Comparison of ENCODE assay signal across 25 cellular contexts in the genomic region with DNA sequence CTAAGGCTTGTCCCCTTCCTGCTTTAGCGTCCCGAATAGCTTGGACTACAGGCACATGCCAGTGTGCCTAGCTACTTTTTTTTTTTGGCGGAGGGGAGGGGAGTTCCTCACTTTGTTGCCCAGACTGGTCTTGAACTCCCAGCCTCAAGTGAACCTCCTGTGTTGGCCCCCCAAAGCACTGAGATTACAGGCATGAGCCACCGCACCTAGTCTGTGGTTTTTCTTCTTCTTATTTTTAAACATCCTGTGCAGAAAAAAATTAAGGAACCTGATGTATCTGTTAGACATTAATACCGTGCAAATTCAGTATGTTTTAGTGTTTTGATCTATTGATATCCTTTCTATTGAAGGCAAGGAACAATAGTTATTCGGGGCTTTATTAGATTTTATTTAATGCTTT. TPM values are rescaled to one million over a fixed set of nuclear protein-coding genes. Genes with fewer than 3 reads are reported as not detected.
DNase-seq lines count a peak whose midpoint lies in the region; ATAC-seq, FAIRE-seq and TF ChIP-seq lines count a peak whose summit lies in the region.
"Had no signal": no experiment of that assay in that cellular context is flagged by ENCODE, and none has a peak within 500 bp of the region (broad histone marks: within the 10 kb centered on the region; RNA-seq: fewer than 3 reads in every experiment).

No MANE protein-coding gene starts in this region.

- intact Hi-C loops in activated CD4-positive, alpha-beta memory T cell treated with anti-CD3 and anti-CD28 coated beads for 36 hours (cut with micrococcal nuclease): no loop called here
- intact Hi-C loops in IMR-90 (cut with micrococcal nuclease): no loop called here

- H3K9me3 Mint-ChIP-seq in activated CD4-positive, alpha-beta memory T cell treated with anti-CD3 and anti-CD28 coated beads for 36 hours: peaks cover 6% of the 10 kb centered on the region
- H3K9me3 Mint-ChIP-seq in activated CD4-positive, alpha-beta memory T cell treated with anti-CD3 and anti-CD28 coated beads, Interleukin-2, amount 10 ng/mL, durations not matched to agents 7 days and 5 days: no peaks in the 10 kb centered on the region
- H3K9me3 Mint-ChIP-seq in WTC11 (0 out of 2 replicates have a peak, but pooled peaks cover 4% of the 10 kb centered on the region), naive B cell (peaks cover 0 to 1% (median 0%) of the 10 kb centered on the region in 7 donors)

- no peak overlapping the region for H4K8ac ChIP-seq in IMR-90 (ENCODE audit: low read depth in 2 of 2, low read length in 2 of 2)

- H3K4me3 Mint-ChIP-seq in activated CD4-positive, alpha-beta memory T cell treated with anti-CD3 and anti-CD28 coated beads for 36 hours: no peak overlapping the region
- H3K4me3 Mint-ChIP-seq in activated CD4-positive, alpha-beta memory T cell treated with anti-CD3 and anti-CD28 coated beads, Interleukin-2, amount 10 ng/mL, durations not matched to agents 7 days and 5 days: no peak overlapping the region
- H3K4me3 Mint-ChIP-seq in WTC11 (no peak overlapping the region), naive B cell (peak overlapping the region in 7 of 8 donors; percentile 6 to 86 (median 58))

- no peak for ATAC-seq in IMR-90 (ENCODE audit: low read depth)
- no peak for ATAC-seq in WTC11
- peak; percentile 51 to 77 for ATAC-seq in naive B cell (ENCODE audit: low read depth in 2 of 2)
- ATAC-seq in HG03442 (IDR thresholded peaks at IDR 0.05; ENCODE audit: unreplicated experiment): no peak
- ATAC-seq: left colon had no signal

- in situ Hi-C loops in IMR-90 (cut with MboI; ENCODE audit: low sequenced_read_pairs): no loop called here

- CTCF ChIA-PET in activated CD4-positive, alpha-beta memory T cell treated with anti-CD3 and anti-CD28 coated beads for 36 hours (lab: Charles Lee): interaction anchor here (0.6 kb wide), 1 partner anchor 14 kb away, joined by 5 read pairs; no protein-coding TSS in a partner anchor
- CTCF ChIA-PET in activated CD4-positive, alpha-beta memory T cell treated with anti-CD3 and anti-CD28 coated beads, Interleukin-2, amount 10 ng/mL, durations not matched to agents 7 days and 5 days (lab: Charles Lee): no interaction called here
- CTCF ChIA-PET in IMR-90 (lab: Yijun Ruan, JAX) (no interaction called here), WTC11 (lab: Charles Lee) (no interaction called here)

- peaks cover 65% of the 10 kb centered on the region for H3K4me1 Mint-ChIP-seq in activated CD4-positive, alpha-beta memory T cell treated with anti-CD3 and anti-CD28 coated beads for 36 hours (ENCODE audit: low read depth)
- H3K4me1 Mint-ChIP-seq in activated CD4-positive, alpha-beta memory T cell treated with anti-CD3 and anti-CD28 coated beads, Interleukin-2, amount 10 ng/mL, durations not matched to agents 7 days and 5 days: peaks cover 30% of the 10 kb centered on the region
- H3K4me1 Mint-ChIP-seq in WTC11: peaks cover 59% of the 10 kb centered on the region
- peaks cover 48 to 68% (median 64%) of the 10 kb centered on the region in 3 donors for H3K4me1 Mint-ChIP-seq in naive B cell

- TF ChIP-seq CTCF in IMR-90 (conservative IDR thresholded peaks at IDR 0.05; ENCODE audit: low read depth, low read length) (no peak), WTC11 (IDR thresholded peaks at IDR 0.05) (no peak)

- H3K4ac ChIP-seq in IMR-90 (ENCODE audit: low read depth, low read length): no peak overlapping the region

- H3K56ac ChIP-seq in IMR-90 (ENCODE audit: extremely low read depth, insufficient read depth, low read length): no peak overlapping the region

- H3K9ac ChIP-seq in IMR-90 (ENCODE audit: low read depth, low read length): no peak overlapping the region

- H3K79me1 ChIP-seq in IMR-90 (ENCODE audit: low read depth in 1 of 2, low read length in 2 of 2): peaks cover 25 to 49% of the 10 kb centered on the region in 2 experiments

- no peak overlapping the region for H2BK5ac ChIP-seq in IMR-90 (ENCODE audit: low read depth, low read length, poor library complexity, severe bottlenecking)

- no peaks in the 10 kb centered on the region; the same call in 1 of the 2 replicates for H4K20me1 ChIP-seq in IMR-90 (ENCODE audit: insufficient read depth, low read length)

- H3K4me1 ChIP-seq in IMR-90 (ENCODE audit: control insufficient read depth, insufficient read depth, low read length): peaks cover 6% of the 10 kb centered on the region

- no peak for DNase-seq in activated CD4-positive, alpha-beta memory T cell treated with anti-CD3 and anti-CD28 coated beads for 36 hours
- DNase-seq in activated CD4-positive, alpha-beta memory T cell treated with anti-CD3 and anti-CD28 coated beads, Interleukin-2, amount 10 ng/mL, durations not matched to agents 7 days and 5 days: no peak
- no peak for DNase-seq in IMR-90
- no peak for DNase-seq in WTC11 (ENCODE audit: low spot score)
- peak; percentile 16 for DNase-seq in naive B cell
- DNase-seq in frontal cortex (ENCODE audit: low spot score in 2 of 2): no peak
- DNase-seq in stimulated activated CD4-positive, alpha-beta T cell treated with anti-CD3 and anti-CD28 coated beads, Interleukin-2, amount 100 ng/mL, for 24 hours: no peak
- DNase-seq: anterior cingulate cortex; C1 segment of cervical spinal cord; cerebellar nuclear complex; DMS153; effector memory CD4-positive, alpha-beta T cell; GF-D8; glutamatergic neuron; H7; left colon; MM.1S; NCI-H187 treated with DMSO at 0.1 percent for 48 hours; NCI-H510A; SHP77 treated with DMSO at 0.1 percent for 48 hours; stimulated activated CD4-positive, alpha-beta T cell treated with anti-CD3 and anti-CD28 coated beads, Interleukin-4, amount 100 ng/mL, for 4 hours; WERI-Rb-1 had no signal

- dilution Hi-C loops in IMR-90 (cut with HindIII; ENCODE audit: low sequenced_read_pairs, unreplicated experiment): no loop called here

- no peak overlapping the region for H2BK20ac ChIP-seq in IMR-90 (ENCODE audit: low read depth, low read length)

- H3K27me3 Mint-ChIP-seq in activated CD4-positive, alpha-beta memory T cell treated with anti-CD3 and anti-CD28 coated beads for 36 hours: no peaks in the 10 kb centered on the region
- no peaks in the 10 kb centered on the region for H3K27me3 Mint-ChIP-seq in activated CD4-positive, alpha-beta memory T cell treated with anti-CD3 and anti-CD28 coated beads, Interleukin-2, amount 10 ng/mL, durations not matched to agents 7 days and 5 days
- no peaks in the 10 kb centered on the region for H3K27me3 Mint-ChIP-seq in WTC11 (ENCODE audit: low read depth)
- no peaks in the 10 kb centered on the region for H3K27me3 Mint-ChIP-seq in naive B cell

- no peak overlapping the region for H3K27ac ChIP-seq in IMR-90 (ENCODE audit: insufficient read depth, low read length)
- H3K27ac ChIP-seq: WERI-Rb-1 had no signal

- BruUV-seq in IMR-90 (replicated peaks; lab: Mats Ljungman, UMichigan): no TSS peak

- no peaks in the 10 kb centered on the region for H3K9me3 ChIP-seq in IMR-90 (ENCODE audit: control insufficient read depth, insufficient read depth, low read length)

- H3K4me3 ChIP-seq in IMR-90 (ENCODE audit: insufficient read depth, low read depth, low read length): no peak overlapping the region

- H2AFZ ChIP-seq in IMR-90 (replicated peaks; ENCODE audit: low read length, poor library complexity): no peak overlapping the region

- H3K23ac ChIP-seq in IMR-90 (ENCODE audit: low read depth, low read length): no peak overlapping the region

- POLR2A ChIA-PET in activated CD4-positive, alpha-beta memory T cell treated with anti-CD3 and anti-CD28 coated beads for 36 hours (lab: Charles Lee): interaction anchor here (0.6 to 0.7 kb wide), 2 partner anchors 12 to 389 kb away, joined by 3 read pairs; no protein-coding TSS in a partner anchor
- POLR2A ChIA-PET in activated CD4-positive, alpha-beta memory T cell treated with anti-CD3 and anti-CD28 coated beads, Interleukin-2, amount 10 ng/mL, durations not matched to agents 7 days and 5 days (lab: Charles Lee): no interaction called here
- POLR2A ChIA-PET in IMR-90 (lab: Charles Lee; ENCODE audit: unreplicated experiment) (no interaction called here), WTC11 (lab: Charles Lee) (no interaction called here)

- no CpG with 5 or more reads among the region's 6 CpGs for WGBS in IMR-90 (ENCODE audit: extremely low coverage in 2 of 2, insufficient read length in 1 of 2), 2 experiments

- H3K18ac ChIP-seq in IMR-90 (ENCODE audit: low read depth, low read length): no peak overlapping the region

- peaks cover 16% of the 10 kb centered on the region for H3K36me3 Mint-ChIP-seq in activated CD4-positive, alpha-beta memory T cell treated with anti-CD3 and anti-CD28 coated beads for 36 hours
- peaks cover 8% of the 10 kb centered on the region for H3K36me3 Mint-ChIP-seq in activated CD4-positive, alpha-beta memory T cell treated with anti-CD3 and anti-CD28 coated beads, Interleukin-2, amount 10 ng/mL, durations not matched to agents 7 days and 5 days (ENCODE audit: low read depth)
- H3K36me3 Mint-ChIP-seq in WTC11: peaks cover 7% of the 10 kb centered on the region; the same call in 1 of the 2 replicates
- H3K36me3 Mint-ChIP-seq in naive B cell: no peaks in the 10 kb centered on the region

- no peak overlapping the region for H2AK9ac ChIP-seq in IMR-90 (replicated peaks; ENCODE audit: low read depth, low read length, poor library complexity)

- no peak for TF ChIP-seq POLR2A in IMR-90 (IDR thresholded peaks at IDR 0.05; ENCODE audit: low read depth, low read length)

- no peaks in the 10 kb centered on the region; the same call in 1 of the 2 replicates for H3K36me3 ChIP-seq in IMR-90 (ENCODE audit: control insufficient read depth, insufficient read depth, low read length)
- H3K36me3 ChIP-seq: WERI-Rb-1 had no signal

- no peak overlapping the region for H2BK120ac ChIP-seq in IMR-90 (ENCODE audit: low read depth, low read length)

- H4K91ac ChIP-seq in IMR-90 (ENCODE audit: insufficient read depth, low read depth, low read length): no peak overlapping the region

- H3K27ac Mint-ChIP-seq in activated CD4-positive, alpha-beta memory T cell treated with anti-CD3 and anti-CD28 coated beads for 36 hours: peak overlapping the region; percentile 8
- H3K27ac Mint-ChIP-seq in activated CD4-positive, alpha-beta memory T cell treated with anti-CD3 and anti-CD28 coated beads, Interleukin-2, amount 10 ng/mL, durations not matched to agents 7 days and 5 days: no peak overlapping the region
- H3K27ac Mint-ChIP-seq in WTC11 (peak overlapping the region; percentile 44), naive B cell (peak overlapping the region in 3 of 6 donors; percentile 64 to 95 (median 86))

- H3K27me3 ChIP-seq in IMR-90 (ENCODE audit: control insufficient read depth, insufficient read depth, low read length): no peaks in the 10 kb centered on the region

- FAIRE-seq in frontal cortex (lab: Jason Lieb, UNC): no peak
- FAIRE-seq: A204.1, GM12891 had no signal

- no peak overlapping the region for H2AK5ac ChIP-seq in IMR-90 (ENCODE audit: low read depth, low read length)

- peaks cover 12% of the 10 kb centered on the region; the same call in 1 of the 2 replicates for H3K9me1 ChIP-seq in IMR-90 (ENCODE audit: insufficient read depth, low read length)

- no peak overlapping the region for H3K4me2 ChIP-seq in IMR-90 (ENCODE audit: low read depth, low read length)

- TF ChIP-seq RAD21 in IMR-90 (IDR thresholded peaks at IDR 0.05; ENCODE audit: low read length): no peak

- no peak overlapping the region for H2BK15ac ChIP-seq in IMR-90 (ENCODE audit: low read depth, low read length)

- H3K14ac ChIP-seq in IMR-90 (replicated peaks; ENCODE audit: low read depth, low read length): 0 out of 2 replicates have a peak overlapping the region, but pooled peaks have one; percentile 11

- H4K5ac ChIP-seq in IMR-90 (ENCODE audit: low read depth, low read length): no peak overlapping the region

RNA-seq across cellular contexts. Expression of gene HIVEP1, which starts 25.7 kb away (rescaled TPM):
- 10 to 100 TPM; 43.2 to 43.8 TPM for total RNA-seq in activated CD4-positive, alpha-beta memory T cell treated with anti-CD3 and anti-CD28 coated beads for 36 hours
- total RNA-seq in activated CD4-positive, alpha-beta memory T cell treated with anti-CD3 and anti-CD28 coated beads, Interleukin-2, amount 10 ng/mL, durations not matched to agents 7 days and 5 days: 10 to 100 TPM; 21.7 to 27.8 TPM
- total RNA-seq in IMR-90 (2012; rRNA removed) (16.7 and 17.2 TPM in 2 replicates), WTC11 (2021) (19.9 to 24.3 TPM (median 20.9 TPM) in 3 replicates), frontal cortex (13.0 TPM)
- polyA plus RNA-seq in IMR-90 (2012; rRNA removed) (13.0 and 14.4 TPM in 2 replicates), naive B cell (ENCODE audit: low read depth in 6 of 6) (10 to 100 TPM in 1 of 6 donors, 1 to 10 TPM in 4, not detected in 1; 8.2 to 10.2 (median 8.7) TPM)
- 7.3 and 8.8 TPM in 2 replicates for polyA plus RNA-seq in IMR-90 (2012; cell fraction: cytosol; rRNA removed)
- 32.2 and 33.4 TPM in 2 replicates for polyA plus RNA-seq in IMR-90 (2012; cell fraction: nucleus; rRNA removed; ENCODE audit: low replicate concordance)

Comparison
In these comparisons a context has a peak if more than half of its experiments do, and no peak if none do; other contexts are left out.
1. H3K4me3 Mint-ChIP-seq: peak in naive B cell (7 of 8); none in activated CD4-positive, alpha-beta memory T cell treated with anti-CD3 and anti-CD28 coated beads for 36 hours (single experiment), activated CD4-positive, alpha-beta memory T cell treated with anti-CD3 and anti-CD28 coated beads, Interleukin-2, amount 10 ng/mL, durations not matched to agents 7 days and 5 days (single experiment) and WTC11 (single experiment).
2. ATAC-seq: peak in naive B cell (2 of 2); none in IMR-90 (single experiment), WTC11 (single experiment) and HG03442 (single experiment).